39 cellular contexts compared by ENCODE assay signal in the genomic region with DNA sequence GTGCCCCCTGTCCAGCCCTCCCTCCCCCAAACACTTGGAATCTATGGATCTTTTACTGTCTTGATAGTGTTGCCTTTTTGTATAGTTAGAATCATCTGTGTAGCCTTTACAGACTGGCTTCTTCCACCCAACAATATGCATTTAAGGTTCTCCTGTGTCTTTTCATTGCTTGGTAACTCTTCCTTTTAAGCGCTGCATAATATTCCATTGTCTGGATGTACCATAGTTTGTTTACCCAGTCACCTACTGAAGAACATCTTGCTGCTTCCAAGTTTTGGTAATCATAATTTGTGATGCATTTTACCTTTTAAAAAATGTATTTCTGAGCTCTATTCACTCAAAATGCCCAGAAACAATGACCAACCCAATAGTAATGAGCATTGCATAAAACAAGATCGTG. TPM values are rescaled to one million over a fixed set of nuclear protein-coding genes. Genes with fewer than 3 reads are reported as not detected.
"Had no signal": no experiment of that assay in that cellular context is flagged by ENCODE, and none has a peak within 500 bp of the region (broad histone marks: within the 10 kb centered on the region; RNA-seq: fewer than 3 reads in every experiment).

No MANE protein-coding gene starts in this region.

- H3K36me3 ChIP-seq: adrenal gland, ascending aorta, brain microvascular endothelial cell, breast epithelium, cardiac muscle cell had no signal

- H3K36me3 Mint-ChIP-seq: activated naive CD4-positive, alpha-beta T cell treated with anti-CD3 and anti-CD28 coated beads, Interleukin-2, amount 10 ng/mL, durations not matched to agents 7 days and 5 days; activated naive CD4-positive, alpha-beta T cell treated with anti-CD3 and anti-CD28 coated beads, Interleukin-2, amount 50 U/mL, for 24 hours; activated naive CD4-positive, alpha-beta T cell treated with anti-CD3 and anti-CD28 coated beads, Interleukin-2, amount 50 U/mL, for 72 hours; activated naive CD8-positive, alpha-beta T cell; activated naive CD8-positive, alpha-beta T cell treated with anti-CD3 and anti-CD28 coated beads for 36 hours; activated naive CD8-positive, alpha-beta T cell treated with anti-CD3 and anti-CD28 coated beads, Interleukin-2, amount 10 ng/mL, durations not matched to agents 7 days and 5 days; brain had no signal

- H3K27ac Mint-ChIP-seq: activated naive CD4-positive, alpha-beta T cell treated with anti-CD3 and anti-CD28 coated beads for 36 hours; activated naive CD4-positive, alpha-beta T cell treated with anti-CD3 and anti-CD28 coated beads, Interleukin-2, amount 10 ng/mL, durations not matched to agents 7 days and 5 days; activated naive CD4-positive, alpha-beta T cell treated with anti-CD3 and anti-CD28 coated beads, Interleukin-2, amount 50 U/mL, for 24 hours; activated naive CD4-positive, alpha-beta T cell treated with anti-CD3 and anti-CD28 coated beads, Interleukin-2, amount 50 U/mL, for 72 hours; activated naive CD8-positive, alpha-beta T cell; activated naive CD8-positive, alpha-beta T cell treated with anti-CD3 and anti-CD28 coated beads for 36 hours; activated naive CD8-positive, alpha-beta T cell treated with anti-CD3 and anti-CD28 coated beads, Interleukin-2, amount 10 ng/mL, durations not matched to agents 7 days and 5 days; activated naive CD8-positive, alpha-beta T cell treated with anti-CD3 and anti-CD28 coated beads, Interleukin-2, amount 50 U/mL, for 24 hours; activated T-cell treated with anti-CD3 and anti-CD28 coated beads, Interleukin-2, amount 50 U/mL, for 24 hours; activated T-cell treated with anti-CD3 and anti-CD28 coated beads, Interleukin-2, amount 50 U/mL, for 72 hours; activated T-helper 1 cell treated with anti-CD3 and anti-CD28 coated beads, Interleukin-12 subunit alpha, Interleukin-12 subunit beta, Interleukin-2, Interleukin-4 antibody, amounts not matched to agents 30 ng/mL and 10 ng/mL and 1 ng/mL, durations not matched to agents 14 hours and 24 hours and 36 hours; activated T-helper 17 cell treated with anti-CD3 and anti-CD28 coated beads, Interleukin-2, amount 50 U/mL, for 72 hours; activated T-helper 2 cell treated with anti-CD3 and anti-CD28 coated beads, Interferon-gamma antibody, Interleukin-2, Interleukin-4, amounts not matched to agents 10 μg/mL and 5 μg/mL and 100 μg/mL, durations not matched to agents 14 hours and 24 hours and 36 hours; brain had no signal

- H3K27me3 ChIP-seq: ascending aorta, body of pancreas, breast epithelium had no signal

- H3K9me3 Mint-ChIP-seq: activated naive CD4-positive, alpha-beta T cell treated with anti-CD3 and anti-CD28 coated beads for 36 hours; activated naive CD4-positive, alpha-beta T cell treated with anti-CD3 and anti-CD28 coated beads, Interleukin-2, amount 10 ng/mL, durations not matched to agents 7 days and 5 days; activated naive CD8-positive, alpha-beta T cell treated with anti-CD3 and anti-CD28 coated beads, Interleukin-2, amount 10 ng/mL, durations not matched to agents 7 days and 5 days; activated naive CD8-positive, alpha-beta T cell treated with anti-CD3 and anti-CD28 coated beads, Interleukin-2, amount 50 U/mL, for 24 hours; activated T-cell treated with anti-CD3 and anti-CD28 coated beads, Interleukin-2, amount 50 U/mL, for 24 hours; activated T-cell treated with anti-CD3 and anti-CD28 coated beads, Interleukin-2, amount 50 U/mL, for 4 hours; activated T-cell treated with anti-CD3 and anti-CD28 coated beads, Interleukin-2, amount 50 U/mL, for 72 hours; activated T-helper 1 cell treated with anti-CD3 and anti-CD28 coated beads, Interleukin-12 subunit alpha, Interleukin-12 subunit beta, Interleukin-2, Interleukin-4 antibody, amounts not matched to agents 30 ng/mL and 10 ng/mL and 1 ng/mL, durations not matched to agents 14 hours and 24 hours and 36 hours; activated T-helper 17 cell treated with anti-CD3 and anti-CD28 coated beads, Interleukin-2, amount 50 U/mL, for 72 hours; activated T-helper 2 cell treated with anti-CD3 and anti-CD28 coated beads, Interferon-gamma antibody, Interleukin-2, Interleukin-4, amounts not matched to agents 10 μg/mL and 5 μg/mL and 100 μg/mL, durations not matched to agents 14 hours and 24 hours and 36 hours; central memory CD8-positive, alpha-beta T cell had no signal

- DNase-seq: activated effector memory CD4-positive, alpha-beta T cell treated with anti-CD3 and anti-CD28 coated beads, Interleukin-2, amount 50 U/mL, for 16 hours; activated effector memory CD4-positive, alpha-beta T cell treated with Interleukin-2 at 50 U/mL for 16 hours; activated gamma-delta T cell; activated gamma-delta T cell treated with Interleukin-2 at 50 U/mL for 16 hours; activated naive CD4-positive, alpha-beta T cell; activated naive CD4-positive, alpha-beta T cell treated with anti-CD3 and anti-CD28 coated beads for 36 hours; activated naive CD4-positive, alpha-beta T cell treated with anti-CD3 and anti-CD28 coated beads, Interleukin-2, amount 10 ng/mL, durations not matched to agents 7 days and 5 days; activated naive CD4-positive, alpha-beta T cell treated with anti-CD3 and anti-CD28 coated beads, Interleukin-2, amount 50 U/mL, for 16 hours; activated naive CD4-positive, alpha-beta T cell treated with Interleukin-2 at 50 U/mL for 16 hours; activated naive CD8-positive, alpha-beta T cell treated with anti-CD3 and anti-CD28 coated beads for 36 hours; activated naive CD8-positive, alpha-beta T cell treated with anti-CD3 and anti-CD28 coated beads, Interleukin-2, amount 10 ng/mL, durations not matched to agents 7 days and 5 days; activated naive CD8-positive, alpha-beta T cell treated with anti-CD3 and anti-CD28 coated beads, Interleukin-2, amount 50 U/mL, for 24 hours; activated T-cell treated with anti-CD3 and anti-CD28 coated beads, Interleukin-2, amount 50 U/mL, for 1 hour; activated T-cell treated with anti-CD3 and anti-CD28 coated beads, Interleukin-2, amount 50 U/mL, for 24 hours; activated T-cell treated with anti-CD3 and anti-CD28 coated beads, Interleukin-2, amount 50 U/mL, for 4 hours; activated T-cell treated with anti-CD3 and anti-CD28 coated beads, Interleukin-2, amount 50 U/mL, for 48 hours; activated T-cell treated with anti-CD3 and anti-CD28 coated beads, Interleukin-2, amount 50 U/mL, for 72 hours; adrenal gland; amniotic stem cell; amygdala; aorta; body of pancreas; brain microvascular endothelial cell; caudate nucleus; central memory CD4-positive, alpha-beta T cell; cerebellar nuclear complex had no signal

- H3K27ac ChIP-seq: adrenal gland, ascending aorta, body of pancreas, brain microvascular endothelial cell, breast epithelium, cardiac muscle cell had no signal

- H3K4me3 ChIP-seq: adrenal gland, ascending aorta, body of pancreas, breast epithelium, cardiac muscle cell had no signal

- H3K4me1 ChIP-seq: adrenal gland, ascending aorta, body of pancreas, breast epithelium had no signal

- ATAC-seq: activated naive CD4-positive, alpha-beta T cell treated with anti-CD3 and anti-CD28 coated beads, Interleukin-2, amount 50 U/mL, for 72 hours; activated naive CD8-positive, alpha-beta T cell treated with anti-CD3 and anti-CD28 coated beads, Interleukin-2, amount 50 U/mL, for 24 hours; activated T-cell treated with anti-CD3 and anti-CD28 coated beads, Interleukin-2, amount 50 U/mL, for 4 hours; activated T-cell treated with anti-CD3 and anti-CD28 coated beads, Interleukin-2, amount 50 U/mL, for 72 hours; activated T-helper 17 cell treated with anti-CD3 and anti-CD28 coated beads, Interleukin-2, amount 50 U/mL, for 72 hours; body of pancreas had no signal

- H3K4me3 Mint-ChIP-seq: activated naive CD4-positive, alpha-beta T cell treated with anti-CD3 and anti-CD28 coated beads for 36 hours; activated naive CD4-positive, alpha-beta T cell treated with anti-CD3 and anti-CD28 coated beads, Interleukin-2, amount 10 ng/mL, durations not matched to agents 7 days and 5 days; activated naive CD4-positive, alpha-beta T cell treated with anti-CD3 and anti-CD28 coated beads, Interleukin-2, amount 50 U/mL, for 24 hours; activated naive CD8-positive, alpha-beta T cell; activated naive CD8-positive, alpha-beta T cell treated with anti-CD3 and anti-CD28 coated beads for 36 hours; activated naive CD8-positive, alpha-beta T cell treated with anti-CD3 and anti-CD28 coated beads, Interleukin-2, amount 10 ng/mL, durations not matched to agents 7 days and 5 days; activated naive CD8-positive, alpha-beta T cell treated with anti-CD3 and anti-CD28 coated beads, Interleukin-2, amount 50 U/mL, for 24 hours; activated T-cell treated with anti-CD3 and anti-CD28 coated beads, Interleukin-2, amount 50 U/mL, for 24 hours; activated T-cell treated with anti-CD3 and anti-CD28 coated beads, Interleukin-2, amount 50 U/mL, for 4 hours; activated T-cell treated with anti-CD3 and anti-CD28 coated beads, Interleukin-2, amount 50 U/mL, for 72 hours; activated T-helper 1 cell treated with anti-CD3 and anti-CD28 coated beads, Interleukin-12 subunit alpha, Interleukin-12 subunit beta, Interleukin-2, Interleukin-4 antibody, amounts not matched to agents 30 ng/mL and 10 ng/mL and 1 ng/mL, durations not matched to agents 14 hours and 24 hours and 36 hours; activated T-helper 17 cell treated with anti-CD3 and anti-CD28 coated beads, Interleukin-2, amount 50 U/mL, for 72 hours; brain; central memory CD8-positive, alpha-beta T cell had no signal

- H3K4me1 Mint-ChIP-seq: activated naive CD4-positive, alpha-beta T cell treated with anti-CD3 and anti-CD28 coated beads, Interleukin-2, amount 10 ng/mL, durations not matched to agents 7 days and 5 days; activated naive CD4-positive, alpha-beta T cell treated with anti-CD3 and anti-CD28 coated beads, Interleukin-2, amount 50 U/mL, for 24 hours; activated naive CD8-positive, alpha-beta T cell treated with anti-CD3 and anti-CD28 coated beads for 36 hours; activated naive CD8-positive, alpha-beta T cell treated with anti-CD3 and anti-CD28 coated beads, Interleukin-2, amount 10 ng/mL, durations not matched to agents 7 days and 5 days; activated naive CD8-positive, alpha-beta T cell treated with anti-CD3 and anti-CD28 coated beads, Interleukin-2, amount 50 U/mL, for 24 hours; activated T-helper 17 cell treated with anti-CD3 and anti-CD28 coated beads, Interleukin-2, amount 50 U/mL, for 72 hours; central memory CD8-positive, alpha-beta T cell had no signal

- H3K9me3 ChIP-seq: adrenal gland, ascending aorta, body of pancreas, breast epithelium had no signal

RNA-seq across cellular contexts. Expression of a gene that starts 17.7 kb away (rescaled TPM):
- total RNA-seq: activated naive CD4-positive, alpha-beta T cell treated with anti-CD3 and anti-CD28 coated beads for 36 hours; activated naive CD4-positive, alpha-beta T cell treated with anti-CD3 and anti-CD28 coated beads, Interleukin-2, amount 50 U/mL, for 72 hours; activated naive CD8-positive, alpha-beta T cell treated with anti-CD3 and anti-CD28 coated beads for 36 hours; activated naive CD8-positive, alpha-beta T cell treated with anti-CD3 and anti-CD28 coated beads, Interleukin-2, amount 10 ng/mL, durations not matched to agents 7 days and 5 days; activated T-cell treated with anti-CD3 and anti-CD28 coated beads, Interleukin-2, amount 50 U/mL, for 4 hours; activated T-cell treated with anti-CD3 and anti-CD28 coated beads, Interleukin-2, amount 50 U/mL, for 72 hours; activated T-helper 1 cell treated with anti-CD3 and anti-CD28 coated beads, Interleukin-12 subunit alpha, Interleukin-12 subunit beta, Interleukin-2, Interleukin-4 antibody, amounts not matched to agents 30 ng/mL and 10 ng/mL and 1 ng/mL, durations not matched to agents 14 hours and 24 hours and 36 hours; activated T-helper 17 cell treated with anti-CD3 and anti-CD28 coated beads, Interleukin-2, amount 50 U/mL, for 72 hours; activated T-helper 2 cell treated with anti-CD3 and anti-CD28 coated beads, Interferon-gamma antibody, Interleukin-2, Interleukin-4, amounts not matched to agents 10 μg/mL and 5 μg/mL and 100 μg/mL, durations not matched to agents 14 hours and 24 hours and 36 hours; bronchial epithelial cell; cardiac muscle cell; chondrocyte had no signal
- polyA plus RNA-seq: aorta, cardiac muscle cell had no signal
